In the genomic region with DNA sequence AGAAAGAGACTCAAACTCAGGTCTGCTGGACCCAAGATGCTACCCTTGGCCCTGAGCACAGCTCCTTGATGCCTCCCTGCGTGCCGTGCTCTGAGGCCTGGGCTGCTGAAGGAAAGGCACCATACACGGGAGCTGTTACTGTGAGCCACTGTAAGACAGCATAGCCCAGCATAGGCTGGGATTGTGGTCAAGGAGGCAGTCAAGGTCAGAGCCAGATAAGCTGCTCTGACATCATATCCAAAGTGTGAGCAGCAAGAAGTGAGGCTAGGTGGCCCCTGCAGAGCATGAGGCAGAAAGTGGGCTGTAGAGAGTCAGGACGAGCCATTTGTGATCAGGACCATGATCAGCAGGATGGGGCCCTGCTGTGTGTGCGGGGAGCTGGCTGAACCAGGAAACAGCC, we compare ENCODE assay signal across 25 cellular contexts. TPM values are rescaled to one million over a fixed set of nuclear protein-coding genes. Genes with fewer than 3 reads are reported as not detected.
DNase-seq lines count a peak whose midpoint lies in the region; ATAC-seq and TF ChIP-seq lines count a peak whose summit lies in the region.
"Had no signal": no experiment of that assay in that cellular context is flagged by ENCODE, and none has a peak within 500 bp of the region (broad histone marks: within the 10 kb centered on the region; RNA-seq: fewer than 3 reads in every experiment).

No MANE protein-coding gene starts in this region.

- peak overlapping the region; percentile 39 for H3K9ac ChIP-seq in iPS-15b (ENCODE audit: low read depth, low read length)
- H3K9ac ChIP-seq: BLaER1 treated with 17β-estradiol and CSF1 and Interleukin-3, amounts not matched to agents 10 nM and 100 nM; GM23248 had no signal

- TF ChIP-seq CTCF in testis (IDR thresholded peaks at IDR 0.05), result no peak

- H3K36me3 ChIP-seq in iPS-15b (ENCODE audit: control insufficient read depth, insufficient read depth, low read length) (no peaks in the 10 kb centered on the region), testis (ENCODE audit: low read depth, missing control alignments) (no peaks in the 10 kb centered on the region)
- H3K36me3 ChIP-seq: BLaER1 treated with 17β-estradiol and CSF1 and Interleukin-3, amounts not matched to agents 10 nM and 100 nM had no signal

- no peaks in the 10 kb centered on the region for H3K9me3 ChIP-seq in iPS-15b (ENCODE audit: control insufficient read depth, insufficient read depth, low read length)
- H3K9me3 ChIP-seq in testis, result no peaks in the 10 kb centered on the region
- H3K9me3 ChIP-seq: BLaER1 treated with 17β-estradiol and CSF1 and Interleukin-3, amounts not matched to agents 10 nM and 100 nM had no signal

- no peak overlapping the region for H3K27ac ChIP-seq in testis
- H3K27ac ChIP-seq: BLaER1 treated with 17β-estradiol and CSF1 and Interleukin-3, amounts not matched to agents 10 nM and 100 nM; GM23248 had no signal

- no peak for TF ChIP-seq POLR2A in testis (IDR thresholded peaks at IDR 0.05)

- intact Hi-C loops in Right ventricle myocardium superior (cut with DNase I), result no loop called here
- intact Hi-C loops in Right ventricle myocardium inferior (cut with DNase I), result no loop called here
- intact Hi-C loops in testis (cut with DNase I; ENCODE audit: low total_unique reads), result no loop called here

- ATAC-seq in Right ventricle myocardium superior (ENCODE audit: poor library complexity) (peak; percentile 65), Right ventricle myocardium inferior (no peak)
- ATAC-seq: CD8-positive, alpha-beta T cell had no signal

- no peak overlapping the region for H3K4me3 ChIP-seq in iPS-15b (ENCODE audit: low read depth, low read length)
- no peak overlapping the region for H3K4me3 ChIP-seq in testis
- H3K4me3 ChIP-seq: BLaER1 treated with 17β-estradiol and CSF1 and Interleukin-3, amounts not matched to agents 10 nM and 100 nM; GM23248 had no signal

- no peak for DNase-seq in Right ventricle myocardium superior
- DNase-seq in Right ventricle myocardium inferior (ENCODE audit: missing footprints), result no peak
- DNase-seq in amniotic epithelial cell (ENCODE audit: low read depth), result peak; percentile 66
- peak; percentile 45 for DNase-seq in testis
- DNase-seq in germinal center (ENCODE audit: low spot score), result no peak
- DNase-seq in DMS79 treated with DMSO at 0.1 percent for 48 hours (lab: John Stamatoyannopoulos, UW), result no peak
- DNase-seq: 8988T; Calu3; CD8-positive, alpha-beta T cell; DMS153; GM23248; HCEC 1CT; NCI-H1105; NCI-H146; NCI-H2029; NCI-H2171; NCI-H345; NCI-H524; NCI-H774 had no signal

- H3K27me3 ChIP-seq in iPS-15b (ENCODE audit: control insufficient read depth, insufficient read depth, low read length), result no peaks in the 10 kb centered on the region
- H3K27me3 ChIP-seq in testis, result no peaks in the 10 kb centered on the region
- H3K27me3 ChIP-seq: BLaER1 treated with 17β-estradiol and CSF1 and Interleukin-3, amounts not matched to agents 10 nM and 100 nM had no signal

- no peaks in the 10 kb centered on the region for H3K4me1 ChIP-seq in iPS-15b (ENCODE audit: control insufficient read depth, insufficient read depth, low read length)
- H3K4me1 ChIP-seq in testis, result peaks cover 19% of the 10 kb centered on the region
- H3K4me1 ChIP-seq: BLaER1 treated with 17β-estradiol and CSF1 and Interleukin-3, amounts not matched to agents 10 nM and 100 nM had no signal

- WGBS in testis, 2 donors, result 73 to 81% methylated on average over 5 of the region's 5 CpGs

RNA-seq across cellular contexts. Expression of gene SLC22A8, which starts 7.7 kb away (rescaled TPM):
- total RNA-seq in Right ventricle myocardium superior (not detected), Right ventricle myocardium inferior (not detected), testis (under 1 TPM in 1 of 2 donors, not detected in 1; 0.06 TPM)
- not detected for polyA plus RNA-seq in testis (ENCODE audit: insufficient read depth, low read depth, low replicate concordance)
- total RNA-seq: Calu3; CD8-positive, alpha-beta T cell; Daoy; GM23248; HT1080; OCI-LY7; SK-MEL-5 had no signal
- polyA plus RNA-seq: GM23248 had no signal

RNA-seq across cellular contexts. Expression of gene SLC22A6, which starts 23.2 kb away (rescaled TPM):
- total RNA-seq in Right ventricle myocardium superior, result not detected
- not detected for total RNA-seq in Right ventricle myocardium inferior
- total RNA-seq in testis, result not detected
- not detected for polyA plus RNA-seq in testis (ENCODE audit: insufficient read depth, low read depth, low replicate concordance)
- total RNA-seq: Calu3; CD8-positive, alpha-beta T cell; Daoy; GM23248; HT1080; OCI-LY7; SK-MEL-5 had no signal
- polyA plus RNA-seq: GM23248 had no signal

Comparison
In these comparisons a context has a peak if more than half of its experiments do, and no peak if none do; other contexts are left out.
1. DNase-seq: peak in amniotic epithelial cell (single experiment) and testis (single experiment); none in Right ventricle myocardium superior (single experiment), Right ventricle myocardium inferior (single experiment), germinal center (single experiment) and DMS79 treated with DMSO at 0.1 percent for 48 hours (single experiment).